21 cellular contexts compared by ENCODE assay signal in genomic region chr10:17236468-17236886, GRCh38. TPM values are rescaled to one million over a fixed set of nuclear protein-coding genes. Genes with fewer than 3 reads are reported as not detected.
A peak's percentile ranks its signal among the peaks of the same experiment; 100 is the strongest.
DNase-seq lines count a peak whose midpoint lies in the region; ATAC-seq and TF ChIP-seq lines count a peak whose summit lies in the region.
"Had no signal": no experiment of that assay in that cellular context is flagged by ENCODE, and none has a peak within 500 bp of the region (broad histone marks: within the 10 kb centered on the region; RNA-seq: fewer than 3 reads in every experiment).

No MANE protein-coding gene starts in this region.

- peaks cover 36% of the 10 kb centered on the region for H3K4me1 Mint-ChIP-seq in central memory CD8-positive, alpha-beta T cell
- peaks cover 6 to 51% (median 46%) of the 10 kb centered on the region in 7 donors for H3K4me1 Mint-ChIP-seq in naive thymus-derived CD4-positive, alpha-beta T cell

- POLR2A ChIA-PET in naive thymus-derived CD4-positive, alpha-beta T cell (lab: Charles Lee): interaction anchor here (1.2 kb wide), 1 partner anchor 10 kb away, joined by 6 read pairs; no protein-coding TSS in a partner anchor

- peak overlapping the region in 2 of 10 donors; percentile 8 to 12 for H3K27ac ChIP-seq in heart right ventricle
- H3K27ac ChIP-seq in naive thymus-derived CD4-positive, alpha-beta T cell (ENCODE audit: low read depth, low read length): peak overlapping the region; percentile 9
- peak overlapping the region; percentile 38 to 100 for H3K27ac ChIP-seq in uterus
- H3K27ac ChIP-seq: dorsolateral prefrontal cortex, hepatocyte, Peyer's patch, prostate gland, WERI-Rb-1 had no signal

- no peaks in the 10 kb centered on the region for H3K27me3 Mint-ChIP-seq in central memory CD8-positive, alpha-beta T cell
- H3K27me3 Mint-ChIP-seq in naive thymus-derived CD4-positive, alpha-beta T cell: no peaks in the 10 kb centered on the region

- CTCF ChIA-PET in naive thymus-derived CD4-positive, alpha-beta T cell (lab: Charles Lee): no interaction called here

- H3K4me3 ChIP-seq in heart right ventricle (peak overlapping the region in 3 of 10 donors; percentile 1 to 9 (median 6)), uterus (no peak overlapping the region)
- no peak overlapping the region for H3K4me3 ChIP-seq in naive thymus-derived CD4-positive, alpha-beta T cell (ENCODE audit: low read length)
- H3K4me3 ChIP-seq: hepatocyte, Peyer's patch, prostate gland had no signal

- peaks cover 77% of the 10 kb centered on the region for H3K36me3 Mint-ChIP-seq in central memory CD8-positive, alpha-beta T cell (ENCODE audit: insufficient read depth)
- H3K36me3 Mint-ChIP-seq in naive thymus-derived CD4-positive, alpha-beta T cell: peaks cover 12 to 48% (median 26%) of the 10 kb centered on the region in 5 donors

- H3K36me3 ChIP-seq in heart right ventricle (peaks cover 0 to 73% (median 48%) of the 10 kb centered on the region in 9 donors), uterus (no peaks in the 10 kb centered on the region)
- peaks cover 42 to 64% (median 50%) of the 10 kb centered on the region in 3 experiments for H3K36me3 ChIP-seq in naive thymus-derived CD4-positive, alpha-beta T cell (ENCODE audit: control insufficient read depth in 2 of 3, insufficient read depth in 3 of 3, low read length in 3 of 3)
- H3K36me3 ChIP-seq: WERI-Rb-1 had no signal

- WGBS in heart right ventricle, 2 donors: 33% methylated on average over 1 of the region's 1 CpG

- TF ChIP-seq CTCF in heart right ventricle (IDR thresholded peaks at IDR 0.05): no peak
- no peak for TF ChIP-seq CTCF in uterus (IDR thresholded peaks at IDR 0.05)

- H3K4me1 ChIP-seq in heart right ventricle: peaks cover 5 to 61% (median 56%) of the 10 kb centered on the region in 9 donors
- H3K4me1 ChIP-seq in naive thymus-derived CD4-positive, alpha-beta T cell (ENCODE audit: control insufficient read depth in 2 of 2, insufficient read depth in 2 of 2, low read length in 2 of 2): peaks cover 22% of the 10 kb centered on the region in 2 donors
- H3K4me1 ChIP-seq in uterus: peaks cover 5 to 7% of the 10 kb centered on the region in 2 donors
- H3K4me1 ChIP-seq: prostate gland had no signal

- H3K27me3 ChIP-seq in heart right ventricle (no peaks in the 10 kb centered on the region), uterus (no peaks in the 10 kb centered on the region)
- no peaks in the 10 kb centered on the region for H3K27me3 ChIP-seq in naive thymus-derived CD4-positive, alpha-beta T cell (ENCODE audit: control insufficient read depth in 2 of 2, insufficient read depth in 2 of 2, low read length in 2 of 2)
- H3K27me3 ChIP-seq: hepatocyte, Peyer's patch had no signal

- TF ChIP-seq POLR2A in uterus (IDR thresholded peaks at IDR 0.05): no peak

- no peaks in the 10 kb centered on the region for H3K9me3 Mint-ChIP-seq in central memory CD8-positive, alpha-beta T cell
- no peaks in the 10 kb centered on the region for H3K9me3 Mint-ChIP-seq in naive thymus-derived CD4-positive, alpha-beta T cell
- H3K9me3 Mint-ChIP-seq: activated T-helper 2 cell treated with anti-CD3 and anti-CD28 coated beads, Interferon-gamma antibody, Interleukin-2, Interleukin-4, amounts not matched to agents 10 μg/mL and 5 μg/mL and 100 μg/mL, durations not matched to agents 14 hours and 24 hours and 36 hours had no signal

- peak overlapping the region; percentile 89 for H3K27ac Mint-ChIP-seq in central memory CD8-positive, alpha-beta T cell (ENCODE audit: low read depth)
- H3K27ac Mint-ChIP-seq in naive thymus-derived CD4-positive, alpha-beta T cell: peak overlapping the region in 6 of 9 donors; percentile 0 to 72 (median 35)

- intact Hi-C loops in heart right ventricle (cut with DNase I) (no loop called here), cardiac septum (cut with DNase I) (no loop called here), uterus (cut with DNase I; ENCODE audit: low total_unique reads) (no loop called here)
- intact Hi-C loops in naive thymus-derived CD4-positive, alpha-beta T cell (cut with micrococcal nuclease): loop anchor here in 1 of 2 donors (10.0 kb wide), 1 partner anchor 408 kb away; the partner anchor contains the start of gene STAM

- H3K4me3 Mint-ChIP-seq in central memory CD8-positive, alpha-beta T cell: peak overlapping the region; percentile 23
- no peak overlapping the region for H3K4me3 Mint-ChIP-seq in naive thymus-derived CD4-positive, alpha-beta T cell

- ATAC-seq in heart right ventricle: peak in 5 of 8 donors; percentile 30 to 57 (median 45)
- ATAC-seq in central memory CD8-positive, alpha-beta T cell (replicated peaks; ENCODE audit: extremely low read depth, poor library complexity, severe bottlenecking): no peak
- ATAC-seq in naive thymus-derived CD4-positive, alpha-beta T cell: no peak
- no peak for ATAC-seq in GM21423 (IDR thresholded peaks at IDR 0.05; ENCODE audit: unreplicated experiment)
- no peak for ATAC-seq in HG02852 (IDR thresholded peaks at IDR 0.05; ENCODE audit: unreplicated experiment)
- ATAC-seq: esophagus mucosa; left cardiac atrium; stimulated activated naive CD8-positive, alpha-beta T cell treated with anti-CD3 and anti-CD28 coated beads, Interleukin-15, Interleukin-2, amounts not matched to agents 100 U/mL and 50 U/mL, for 24 hours had no signal

- peaks cover 0 to 6% (median 0%) of the 10 kb centered on the region in 11 donors for H3K9me3 ChIP-seq in heart right ventricle
- H3K9me3 ChIP-seq in naive thymus-derived CD4-positive, alpha-beta T cell (ENCODE audit: control insufficient read depth in 2 of 3, low read length in 3 of 3): no peaks in the 10 kb centered on the region
- H3K9me3 ChIP-seq in uterus: no peaks in the 10 kb centered on the region
- H3K9me3 ChIP-seq: Peyer's patch, prostate gland had no signal

- DNase-seq in heart right ventricle: no peak
- DNase-seq in cardiac septum (ENCODE audit: low spot score): no peak
- DNase-seq in central memory CD8-positive, alpha-beta T cell (ENCODE audit: low spot score in 2 of 2): no peak
- no peak for DNase-seq in naive thymus-derived CD4-positive, alpha-beta T cell
- no peak for DNase-seq in uterus
- no peak for DNase-seq in T-helper 1 cell
- DNase-seq: dorsolateral prefrontal cortex; KBM-7; left cardiac atrium; NCI-H1048; NCI-H82; Peyer's patch; stimulated activated CD4-positive, alpha-beta T cell treated with anti-CD3 and anti-CD28 coated beads, Interleukin-15, amount 100 ng/mL, for 24 hours; stimulated activated naive CD8-positive, alpha-beta T cell treated with anti-CD3 and anti-CD28 coated beads, Interleukin-15, Interleukin-2, amounts not matched to agents 100 U/mL and 50 U/mL, for 24 hours; WERI-Rb-1 had no signal

RNA-seq across cellular contexts. Expression of gene VIM, which starts 8.4 kb away (rescaled TPM):
- 100 to 1,000 TPM; 232 to 834 (median 332) TPM for total RNA-seq in heart right ventricle
- polyA plus RNA-seq in heart right ventricle: 100 to 1,000 TPM; 469 to 669 TPM
- total RNA-seq in cardiac septum: 368 TPM
- total RNA-seq in naive thymus-derived CD4-positive, alpha-beta T cell: 1,000 to 10,000 TPM in 3 of 5 experiments, 100 to 1,000 TPM in 2; 498 to 2,181 (median 1,002) TPM
- 100 to 1,000 TPM; 399 to 546 TPM for polyA plus RNA-seq in naive thymus-derived CD4-positive, alpha-beta T cell
- total RNA-seq in uterus: 1,000 to 10,000 TPM; 1,892 to 2,495 (median 2,052) TPM

RNA-seq across cellular contexts. Expression of gene TRDMT1, which starts 35.0 kb away (rescaled TPM):
- 1 to 10 TPM; 3.3 to 6.3 (median 4.0) TPM for total RNA-seq in heart right ventricle
- polyA plus RNA-seq in heart right ventricle: 1 to 10 TPM; 2.0 to 2.3 TPM
- 4.2 TPM for total RNA-seq in cardiac septum
- total RNA-seq in naive thymus-derived CD4-positive, alpha-beta T cell: 10 to 100 TPM; 10.2 to 30.6 (median 15.9) TPM
- 10 to 100 TPM in 1 of 2 donors, 1 to 10 TPM in 1; 9.7 to 12.8 TPM for polyA plus RNA-seq in naive thymus-derived CD4-positive, alpha-beta T cell
- total RNA-seq in uterus: 10 to 100 TPM in 3 of 4 donors, 1 to 10 TPM in 1; 2.6 to 25.4 (median 14.8) TPM

Comparison
In these comparisons a context has a peak if more than half of its experiments do, and no peak if none do; other contexts are left out.
1. ATAC-seq: peak in heart right ventricle (5 of 8); none in central memory CD8-positive, alpha-beta T cell (single experiment), naive thymus-derived CD4-positive, alpha-beta T cell (single experiment), GM21423 (single experiment) and HG02852 (single experiment).